ENCODE assay signal across 8 cellular contexts in the genomic region with DNA sequence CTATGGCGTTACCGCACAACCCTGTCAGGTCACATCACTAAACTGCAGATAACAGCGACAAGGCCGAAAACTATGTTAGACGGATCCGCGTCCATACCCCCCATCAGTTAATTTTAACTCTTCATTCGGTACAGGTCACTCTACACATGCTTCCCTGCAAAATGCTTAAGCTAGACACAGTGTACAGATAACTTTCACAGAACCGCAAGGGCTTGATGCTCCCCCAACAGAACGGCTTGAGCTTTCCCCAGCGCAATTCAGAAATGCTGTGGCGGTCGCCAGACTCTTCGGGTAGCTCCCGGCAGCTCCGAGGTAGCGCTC. TPM values are rescaled to one million over a fixed set of nuclear protein-coding genes. Genes with fewer than 3 reads are reported as not detected.
DNase-seq lines count a peak whose midpoint lies in the region; ATAC-seq and TF ChIP-seq lines count a peak whose summit lies in the region.

No MANE protein-coding gene starts in this region.

- H3K27me3 ChIP-seq in GM23338 (ENCODE audit: insufficient read depth), result no peaks in the 10 kb centered on the region; the same call in 1 of the 2 replicates
- no peaks in the 10 kb centered on the region for H3K27me3 ChIP-seq in Loucy (ENCODE audit: insufficient read depth, low read length, poor library complexity, severe bottlenecking)

- H3K9me2 ChIP-seq in GM23338 (ENCODE audit: insufficient read depth), result no peaks in the 10 kb centered on the region
- no peaks in the 10 kb centered on the region for H3K9me2 ChIP-seq in Loucy (replicated peaks; ENCODE audit: low read depth, low read length)

- TF ChIP-seq POLR2A in GM18505 (IDR thresholded peaks at IDR 0.05; ENCODE audit: borderline replicate concordance, extremely low read depth, insufficient read depth, insufficient read length), result no peak

- H3K36me3 ChIP-seq in GM23338 (ENCODE audit: insufficient read depth) (0 out of 2 replicates have a peak, but pooled peaks cover 1% of the 10 kb centered on the region), Loucy (ENCODE audit: insufficient read depth, low read length) (no peaks in the 10 kb centered on the region)

- H4K20me1 ChIP-seq in GM23338 (replicated peaks; ENCODE audit: insufficient read depth) (no peaks in the 10 kb centered on the region), Loucy (ENCODE audit: insufficient read depth, low read length, poor library complexity, severe bottlenecking) (peaks cover 15% of the 10 kb centered on the region)

- H3K4me2 ChIP-seq in GM23338 (peak overlapping the region; percentile 82), Loucy (ENCODE audit: low read depth, low read length, poor library complexity, severe bottlenecking) (peak overlapping the region; percentile 99)

- peaks cover 34% of the 10 kb centered on the region for H3K4me1 Mint-ChIP-seq in GM23338
- peaks cover 9 to 19% (median 14%) of the 10 kb centered on the region in 3 donors for H3K4me1 Mint-ChIP-seq in naive B cell

- peak overlapping the region; percentile 81 for H3K9ac ChIP-seq in Loucy (ENCODE audit: low read depth, low read length, poor library complexity, severe bottlenecking)

- H3K79me2 ChIP-seq in GM23338 (replicated peaks; ENCODE audit: insufficient read depth) (peaks cover 32% of the 10 kb centered on the region), Loucy (ENCODE audit: insufficient read depth, low read length) (peaks cover 40% of the 10 kb centered on the region)

- no peak for DNase-seq in GM23338 (ENCODE audit: low spot score)
- no peak for DNase-seq in coronary artery (ENCODE audit: low spot score)
- DNase-seq in naive B cell, result no peak
- no peak for DNase-seq in MV-4-11 (lab: John Stamatoyannopoulos, UW)
- DNase-seq in NCI-H526 treated with DMSO at 0.1 percent for 48 hours (lab: John Stamatoyannopoulos, UW), result no peak
- no peak for DNase-seq in stimulated activated CD8-positive, alpha-beta memory T cell treated with anti-CD3 and anti-CD28 coated beads, Interleukin-4, amount 100 ng/mL, for 48 hours

- H3K36me3 Mint-ChIP-seq in GM23338 (ENCODE audit: low read depth), result peaks cover 18% of the 10 kb centered on the region; the same call in 2 of the 3 replicates
- peaks cover 0 to 6% of the 10 kb centered on the region in 2 donors for H3K36me3 Mint-ChIP-seq in naive B cell

- no peaks in the 10 kb centered on the region for H3K9me3 Mint-ChIP-seq in GM23338
- no peaks in the 10 kb centered on the region for H3K9me3 Mint-ChIP-seq in naive B cell

- ATAC-seq in GM18505 (IDR thresholded peaks at IDR 0.05; ENCODE audit: unreplicated experiment) (peak; percentile 31), GM23338 (peak; percentile 5), naive B cell (ENCODE audit: low read depth in 2 of 2) (peak in 1 of 2 donors; percentile 29)

- H3K4me1 ChIP-seq in GM23338 (ENCODE audit: insufficient read depth), result peaks cover 20% of the 10 kb centered on the region
- H3K4me1 ChIP-seq in Loucy (ENCODE audit: insufficient read depth, low read length, poor library complexity, severe bottlenecking), result peaks cover 20% of the 10 kb centered on the region

- TF ChIP-seq CTCF in GM23338 (conservative IDR thresholded peaks at IDR 0.05; ENCODE audit: low read depth in 2 of 2), result no peak
- TF ChIP-seq CTCF in Loucy (conservative IDR thresholded peaks at IDR 0.05; ENCODE audit: low read length), result no peak
- TF ChIP-seq CTCF in coronary artery (IDR thresholded peaks at IDR 0.05), result no peak

- peaks cover 3% of the 10 kb centered on the region; the same call in 1 of the 2 replicates for H3F3A ChIP-seq in GM23338 (replicated peaks; ENCODE audit: low read depth)
- no peaks in the 10 kb centered on the region for H3F3A ChIP-seq in Loucy (ENCODE audit: low read depth)

- peak overlapping the region; percentile 96 for H2AFZ ChIP-seq in GM23338
- peak overlapping the region; percentile 98 for H2AFZ ChIP-seq in Loucy (ENCODE audit: low read length)

- peak overlapping the region; percentile 74 for H3K27ac Mint-ChIP-seq in GM23338
- peak overlapping the region; percentile 95 to 99 (median 98) for H3K27ac Mint-ChIP-seq in naive B cell

- no peaks in the 10 kb centered on the region for H3K9me3 ChIP-seq in Loucy (ENCODE audit: insufficient read depth, low read depth, low read length)

- peak overlapping the region; percentile 86 for H3K4me3 Mint-ChIP-seq in GM23338
- H3K4me3 Mint-ChIP-seq in naive B cell, result peak overlapping the region; percentile 91 to 97 (median 94)

- peak overlapping the region; percentile 87 for H3K4me3 ChIP-seq in GM23338
- H3K4me3 ChIP-seq in Loucy (ENCODE audit: low read length, poor library complexity, severe bottlenecking), result peak overlapping the region; percentile 85
- peak overlapping the region; percentile 78 for H3K4me3 ChIP-seq in coronary artery

- H3K27ac ChIP-seq in GM23338 (ENCODE audit: low read depth) (peak overlapping the region; percentile 98), coronary artery (peak overlapping the region; percentile 95 to 97)

- H3K27me3 Mint-ChIP-seq in GM23338 (ENCODE audit: insufficient read depth, low read depth, poor library complexity) (peaks cover 6% of the 10 kb centered on the region), naive B cell (no peaks in the 10 kb centered on the region)

TF ChIP-seq in GM23338, 12 proteins besides CTCF, POLR2A, EP300 and RAD21 (continues in another document):
- TF ChIP-seq EZH2phosphoT487 (IDR thresholded peaks at IDR 0.05; ENCODE audit: unreplicated experiment) (no peak), JUNB (IDR thresholded peaks at IDR 0.05; ENCODE audit: unreplicated experiment) (no peak), ZNF331 (CRISPR knock-in tag; IDR thresholded peaks at IDR 0.05; ENCODE audit: low read depth) (no peak), ZNF114 (CRISPR knock-in tag; IDR thresholded peaks at IDR 0.05) (no peak)
- TF ChIP-seq, protein P1, sequence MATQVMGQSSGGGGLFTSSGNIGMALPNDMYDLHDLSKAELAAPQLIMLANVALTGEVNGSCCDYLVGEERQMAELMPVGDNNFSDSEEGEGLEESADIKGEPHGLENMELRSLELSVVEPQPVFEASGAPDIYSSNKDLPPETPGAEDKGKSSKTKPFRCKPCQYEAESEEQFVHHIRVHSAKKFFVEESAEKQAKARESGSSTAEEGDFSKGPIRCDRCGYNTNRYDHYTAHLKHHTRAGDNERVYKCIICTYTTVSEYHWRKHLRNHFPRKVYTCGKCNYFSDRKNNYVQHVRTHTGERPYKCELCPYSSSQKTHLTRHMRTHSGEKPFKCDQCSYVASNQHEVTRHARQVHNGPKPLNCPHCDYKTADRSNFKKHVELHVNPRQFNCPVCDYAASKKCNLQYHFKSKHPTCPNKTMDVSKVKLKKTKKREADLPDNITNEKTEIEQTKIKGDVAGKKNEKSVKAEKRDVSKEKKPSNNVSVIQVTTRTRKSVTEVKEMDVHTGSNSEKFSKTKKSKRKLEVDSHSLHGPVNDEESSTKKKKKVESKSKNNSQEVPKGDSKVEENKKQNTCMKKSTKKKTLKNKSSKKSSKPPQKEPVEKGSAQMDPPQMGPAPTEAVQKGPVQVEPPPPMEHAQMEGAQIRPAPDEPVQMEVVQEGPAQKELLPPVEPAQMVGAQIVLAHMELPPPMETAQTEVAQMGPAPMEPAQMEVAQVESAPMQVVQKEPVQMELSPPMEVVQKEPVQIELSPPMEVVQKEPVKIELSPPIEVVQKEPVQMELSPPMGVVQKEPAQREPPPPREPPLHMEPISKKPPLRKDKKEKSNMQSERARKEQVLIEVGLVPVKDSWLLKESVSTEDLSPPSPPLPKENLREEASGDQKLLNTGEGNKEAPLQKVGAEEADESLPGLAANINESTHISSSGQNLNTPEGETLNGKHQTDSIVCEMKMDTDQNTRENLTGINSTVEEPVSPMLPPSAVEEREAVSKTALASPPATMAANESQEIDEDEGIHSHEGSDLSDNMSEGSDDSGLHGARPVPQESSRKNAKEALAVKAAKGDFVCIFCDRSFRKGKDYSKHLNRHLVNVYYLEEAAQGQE (IDR thresholded peaks at IDR 0.05; ENCODE audit: unreplicated experiment), result no peak

RNA-seq across cellular contexts. Expression of a gene that starts 0.3 kb away (rescaled TPM):
- total RNA-seq in GM23338 (2014; rRNA removed; shearing (Covaris generic)), result 49.2 and 53.3 TPM in 2 replicates
- polyA plus RNA-seq in GM23338 (2016; fragmentation: Nextera tagmentation; extraction: Ambion mirVana) (48.9 and 55.6 TPM in 2 replicates), naive B cell (ENCODE audit: low read depth in 6 of 6) (10 to 100 TPM in 3 of 6 donors, 1 to 10 TPM in 3; 6.4 to 12.3 (median 9.9) TPM)
